In genomic region chr15:39874890-39875549, GRCh38 we compare ENCODE assay signal across 8 cellular contexts. TPM values are rescaled to one million over a fixed set of nuclear protein-coding genes. Genes with fewer than 3 reads are reported as not detected.
A peak's percentile ranks its signal among the peaks of the same experiment; 100 is the strongest.
DNase-seq lines count a peak whose midpoint lies in the region; ATAC-seq and TF ChIP-seq lines count a peak whose summit lies in the region.

No MANE protein-coding gene starts in this region.

- H3F3A ChIP-seq in neural progenitor cell (ENCODE audit: low read depth) = no peaks in the 10 kb centered on the region

- H3K9me3 ChIP-seq in neural progenitor cell (ENCODE audit: low read depth) = no peaks in the 10 kb centered on the region

- no peak overlapping the region for H3K27ac Mint-ChIP-seq in neural progenitor cell

- no peak for ATAC-seq in GM18520 (IDR thresholded peaks at IDR 0.05; ENCODE audit: unreplicated experiment)
- ATAC-seq in HG03139 (IDR thresholded peaks at IDR 0.05; ENCODE audit: unreplicated experiment) = no peak
- ATAC-seq in GM18498 (IDR thresholded peaks at IDR 0.05; ENCODE audit: unreplicated experiment) = no peak

- H3K79me2 ChIP-seq in neural progenitor cell (ENCODE audit: low read depth) = no peaks in the 10 kb centered on the region

- no peak overlapping the region for H3K4me3 ChIP-seq in neural progenitor cell

- H3K4me3 Mint-ChIP-seq in neural progenitor cell = no peak overlapping the region

- no peaks in the 10 kb centered on the region for H3K36me3 ChIP-seq in neural progenitor cell

- DNase-seq in COLO668 (lab: John Stamatoyannopoulos, UW; ENCODE audit: unreplicated experiment) (peak; percentile 31), H4 (ENCODE audit: low spot score) (peak; percentile 50), OCI-M1 (lab: John Stamatoyannopoulos, UW) (peak; percentile 70), dermis microvascular lymphatic vessel endothelial cell (ENCODE audit: low read depth in 2 of 2) (peak; percentile 46 to 66), neural progenitor cell (ENCODE audit: low spot score) (peak; percentile 41)

- H3K27me3 ChIP-seq in neural progenitor cell = no peaks in the 10 kb centered on the region

- peaks cover 1% of the 10 kb centered on the region for H3K4me1 Mint-ChIP-seq in neural progenitor cell

- H3K9ac ChIP-seq in neural progenitor cell = no peak overlapping the region

- peaks cover 3% of the 10 kb centered on the region for H4K20me1 ChIP-seq in neural progenitor cell (ENCODE audit: low read depth)

- H3K27me3 Mint-ChIP-seq in neural progenitor cell (ENCODE audit: insufficient read depth, low read depth) = peaks cover 2% of the 10 kb centered on the region

- H3K4me2 ChIP-seq in neural progenitor cell = no peak overlapping the region

- H3K9me3 Mint-ChIP-seq in neural progenitor cell = no peaks in the 10 kb centered on the region

- no peak overlapping the region for H3K27ac ChIP-seq in neural progenitor cell

- peaks cover 11% of the 10 kb centered on the region for H3K4me1 ChIP-seq in neural progenitor cell

- no peaks in the 10 kb centered on the region for H3K36me3 Mint-ChIP-seq in neural progenitor cell

- peak; percentile 67 for TF ChIP-seq CTCF in neural progenitor cell (IDR thresholded peaks at IDR 0.05)

- H2AFZ ChIP-seq in neural progenitor cell (replicated peaks) = no peak overlapping the region

RNA-seq across cellular contexts. Expression of gene GPR176, which starts 45.0 kb away (rescaled TPM):
- 20.4 and 21.5 TPM in 2 replicates for total RNA-seq in H4 (2014; rRNA removed; shearing (Covaris generic))
- total RNA-seq in dermis microvascular lymphatic vessel endothelial cell (4.3 and 8.5 TPM in 2 replicates), neural progenitor cell (ENCODE audit: low replicate concordance) (20.6 and 36.4 TPM in 2 replicates)

RNA-seq across cellular contexts. Expression of gene EIF2AK4, which starts 58.9 kb away (rescaled TPM):
- 29.1 and 39.5 TPM in 2 replicates for total RNA-seq in H4 (2014; rRNA removed; shearing (Covaris generic))
- total RNA-seq in dermis microvascular lymphatic vessel endothelial cell (23.5 and 27.6 TPM in 2 replicates), neural progenitor cell (ENCODE audit: low replicate concordance) (55.9 and 62.9 TPM in 2 replicates)
